1 cellular context compared by ENCODE assay signal in the genomic region with DNA sequence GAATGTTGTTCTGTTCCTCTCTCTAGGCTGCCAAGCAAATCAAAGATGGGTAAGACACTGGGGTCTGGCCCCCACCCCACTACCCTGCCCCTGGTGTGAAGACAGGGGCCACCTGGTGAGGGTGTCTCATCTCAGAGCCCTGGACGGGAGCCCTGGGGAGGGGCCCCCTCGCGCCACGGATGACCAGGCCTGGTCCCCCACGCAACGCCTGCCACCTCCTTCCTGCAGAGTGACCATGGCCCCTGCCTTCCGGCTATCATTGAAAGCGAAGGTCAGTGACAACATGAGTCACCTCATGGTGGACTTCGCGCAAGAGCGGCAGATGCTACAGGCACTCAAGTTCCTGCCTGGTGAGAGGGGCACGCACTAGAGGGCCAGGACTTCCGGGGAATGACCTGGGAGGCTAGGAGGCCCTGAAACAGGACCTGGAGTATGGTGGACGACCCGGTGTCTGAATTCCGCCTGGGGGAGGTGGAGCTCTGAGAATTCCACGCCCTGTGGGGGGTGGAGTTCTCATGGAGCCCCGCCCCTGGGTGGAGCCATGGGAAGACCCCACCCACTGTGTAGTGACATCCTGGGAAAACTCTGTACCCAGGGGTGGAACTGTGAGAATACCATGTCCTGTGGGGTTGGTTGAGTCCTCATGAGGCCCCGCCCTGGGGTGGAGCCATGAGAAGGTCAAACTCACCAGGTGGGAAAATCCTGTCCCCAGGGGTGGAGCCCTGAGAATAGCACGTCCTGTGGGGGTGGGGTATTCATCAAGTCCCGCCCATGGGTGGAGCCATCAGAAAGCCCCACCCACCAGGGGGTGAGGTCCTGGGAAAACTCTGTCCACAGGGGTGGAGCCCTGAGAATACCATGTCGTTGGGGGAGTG.
TF ChIP-seq lines count a peak whose summit lies in the region.

No MANE protein-coding gene starts in this region.

TF ChIP-seq in HepG2, 621 proteins besides CTCF, POLR2A, EP300 and RAD21 (continues in another document):
- TF ChIP-seq, protein P1, sequence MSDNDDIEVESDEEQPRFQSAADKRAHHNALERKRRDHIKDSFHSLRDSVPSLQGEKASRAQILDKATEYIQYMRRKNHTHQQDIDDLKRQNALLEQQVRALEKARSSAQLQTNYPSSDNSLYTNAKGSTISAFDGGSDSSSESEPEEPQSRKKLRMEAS (IDR thresholded peaks at IDR 0.05): peak; percentile 98
- peak; percentile 91; the same call in 1 of the 2 replicates for TF ChIP-seq THAP9 (CRISPR knock-in tag; IDR thresholded peaks at IDR 0.05; ENCODE audit: borderline replicate concordance)
- TF ChIP-seq RFXAP (CRISPR knock-in tag; IDR thresholded peaks at IDR 0.05; ENCODE audit: borderline replicate concordance): peak; percentile 69; the same call in 1 of the 2 replicates
- peak; percentile 84 for TF ChIP-seq ZFY (CRISPR knock-in tag; IDR thresholded peaks at IDR 0.05)
- TF ChIP-seq, protein P2, sequence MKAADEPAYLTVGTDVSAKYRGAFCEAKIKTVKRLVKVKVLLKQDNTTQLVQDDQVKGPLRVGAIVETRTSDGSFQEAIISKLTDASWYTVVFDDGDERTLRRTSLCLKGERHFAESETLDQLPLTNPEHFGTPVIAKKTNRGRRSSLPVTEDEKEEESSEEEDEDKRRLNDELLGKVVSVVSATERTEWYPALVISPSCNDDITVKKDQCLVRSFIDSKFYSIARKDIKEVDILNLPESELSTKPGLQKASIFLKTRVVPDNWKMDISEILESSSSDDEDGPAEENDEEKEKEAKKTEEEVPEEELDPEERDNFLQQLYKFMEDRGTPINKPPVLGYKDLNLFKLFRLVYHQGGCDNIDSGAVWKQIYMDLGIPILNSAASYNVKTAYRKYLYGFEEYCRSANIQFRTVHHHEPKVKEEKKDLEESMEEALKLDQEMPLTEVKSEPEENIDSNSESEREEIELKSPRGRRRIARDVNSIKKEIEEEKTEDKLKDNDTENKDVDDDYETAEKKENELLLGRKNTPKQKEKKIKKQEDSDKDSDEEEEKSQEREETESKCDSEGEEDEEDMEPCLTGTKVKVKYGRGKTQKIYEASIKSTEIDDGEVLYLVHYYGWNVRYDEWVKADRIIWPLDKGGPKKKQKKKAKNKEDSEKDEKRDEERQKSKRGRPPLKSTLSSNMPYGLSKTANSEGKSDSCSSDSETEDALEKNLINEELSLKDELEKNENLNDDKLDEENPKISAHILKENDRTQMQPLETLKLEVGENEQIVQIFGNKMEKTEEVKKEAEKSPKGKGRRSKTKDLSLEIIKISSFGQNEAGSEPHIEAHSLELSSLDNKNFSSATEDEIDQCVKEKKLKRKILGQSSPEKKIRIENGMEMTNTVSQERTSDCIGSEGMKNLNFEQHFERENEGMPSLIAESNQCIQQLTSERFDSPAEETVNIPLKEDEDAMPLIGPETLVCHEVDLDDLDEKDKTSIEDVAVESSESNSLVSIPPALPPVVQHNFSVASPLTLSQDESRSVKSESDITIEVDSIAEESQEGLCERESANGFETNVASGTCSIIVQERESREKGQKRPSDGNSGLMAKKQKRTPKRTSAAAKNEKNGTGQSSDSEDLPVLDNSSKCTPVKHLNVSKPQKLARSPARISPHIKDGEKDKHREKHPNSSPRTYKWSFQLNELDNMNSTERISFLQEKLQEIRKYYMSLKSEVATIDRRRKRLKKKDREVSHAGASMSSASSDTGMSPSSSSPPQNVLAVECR (CRISPR knock-in tag; IDR thresholded peaks at IDR 0.05; ENCODE audit: borderline replicate concordance): peak; percentile 82; the same call in 1 of the 2 replicates
- TF ChIP-seq TERF1 (CRISPR knock-in tag; IDR thresholded peaks at IDR 0.05): no peak
- TF ChIP-seq MTF2 (CRISPR knock-in tag; IDR thresholded peaks at IDR 0.05; ENCODE audit: borderline replicate concordance): no peak
- peak; percentile 87; the same call in 1 of the 2 replicates for TF ChIP-seq ZNF44 (CRISPR knock-in tag; IDR thresholded peaks at IDR 0.05)
- TF ChIP-seq TSC22D2 (CRISPR knock-in tag; IDR thresholded peaks at IDR 0.05; ENCODE audit: borderline replicate concordance): 0 out of 2 replicates have a peak, but pooled peaks have one; percentile 37
- no peak for TF ChIP-seq E2F5 (CRISPR knock-in tag; conservative IDR thresholded peaks at IDR 0.05)
- peak; percentile 90; the same call in 1 of the 2 replicates for TF ChIP-seq PATZ1 (CRISPR knock-in tag; IDR thresholded peaks at IDR 0.05)
- TF ChIP-seq, protein P3, sequence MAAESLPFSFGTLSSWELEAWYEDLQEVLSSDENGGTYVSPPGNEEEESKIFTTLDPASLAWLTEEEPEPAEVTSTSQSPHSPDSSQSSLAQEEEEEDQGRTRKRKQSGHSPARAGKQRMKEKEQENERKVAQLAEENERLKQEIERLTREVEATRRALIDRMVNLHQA (CRISPR knock-in tag; IDR thresholded peaks at IDR 0.05): no peak
- peak; percentile 15; the same call in 1 of the 2 replicates for TF ChIP-seq CHD2 (IDR thresholded peaks at IDR 0.05; ENCODE audit: low read depth, low read length)
- peak; percentile 91 for TF ChIP-seq RARA (CRISPR knock-in tag; IDR thresholded peaks at IDR 0.05)
- TF ChIP-seq ZBTB25 (CRISPR knock-in tag; IDR thresholded peaks at IDR 0.05): peak; percentile 57; the same call in 1 of the 2 replicates
- 0 out of 2 replicates have a peak, but pooled peaks have one; percentile 71 for TF ChIP-seq KLF9 (CRISPR knock-in tag; IDR thresholded peaks at IDR 0.05; ENCODE audit: low read depth)
- TF ChIP-seq AKNA (CRISPR knock-in tag; IDR thresholded peaks at IDR 0.05; ENCODE audit: borderline replicate concordance): 0 out of 2 replicates have a peak, but pooled peaks have one; percentile 42
- no peak for TF ChIP-seq FOXA1 (IDR thresholded peaks at IDR 0.05)
- TF ChIP-seq FOXA1 (CRISPR knock-in tag; IDR thresholded peaks at IDR 0.05): peak; percentile 75
- no peak for TF ChIP-seq ZKSCAN1 (IDR thresholded peaks at IDR 0.05; ENCODE audit: low read length)
- TF ChIP-seq PRDM10 (CRISPR knock-in tag; IDR thresholded peaks at IDR 0.05; ENCODE audit: low read depth): peak; percentile 85; the same call in 1 of the 2 replicates
- no peak for TF ChIP-seq SMARCE1 (IDR thresholded peaks at IDR 0.05; ENCODE audit: borderline replicate concordance)
